23 cellular contexts compared by ENCODE assay signal in the genomic region with DNA sequence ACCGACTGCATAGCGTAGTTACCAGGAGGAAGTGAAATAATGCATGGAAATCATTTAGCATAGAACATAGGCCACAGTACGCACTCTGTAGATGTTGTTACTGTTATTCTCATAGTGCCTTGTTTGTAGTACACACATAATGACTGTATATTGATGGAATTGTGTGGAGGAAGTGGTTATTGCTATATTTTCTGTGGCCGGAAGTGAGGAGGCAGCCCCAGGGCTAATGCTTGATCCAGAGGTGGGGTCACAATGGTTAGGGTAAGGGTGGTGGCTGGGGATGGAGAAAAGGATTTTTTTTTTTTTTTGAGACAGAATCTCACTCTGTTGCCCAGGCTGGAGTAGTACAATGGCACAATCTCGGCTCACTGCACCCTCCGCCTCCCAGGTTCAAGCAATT. TPM values are rescaled to one million over a fixed set of nuclear protein-coding genes. Genes with fewer than 3 reads are reported as not detected.
"Had no signal": no experiment of that assay in that cellular context is flagged by ENCODE, and none has a peak within 500 bp of the region (broad histone marks: within the 10 kb centered on the region; RNA-seq: fewer than 3 reads in every experiment).

No MANE protein-coding gene starts in this region.

- H3K4me1 Mint-ChIP-seq: activated naive CD4-positive, alpha-beta T cell treated with anti-CD3 and anti-CD28 coated beads, Interleukin-2, amount 50 U/mL, for 24 hours; central memory CD8-positive, alpha-beta T cell; nephron had no signal

- H3K36me3 ChIP-seq: esophagus muscularis mucosa, right atrium auricular region had no signal

- H3K36me3 Mint-ChIP-seq: activated naive CD4-positive, alpha-beta T cell treated with anti-CD3 and anti-CD28 coated beads, Interleukin-2, amount 50 U/mL, for 24 hours had no signal

- H3K27me3 Mint-ChIP-seq: progenitor cell of endocrine pancreas had no signal

- DNase-seq: activated CD4-positive, alpha-beta memory T cell treated with anti-CD3 and anti-CD28 coated beads, Interleukin-2, amount 10 ng/mL, durations not matched to agents 7 days and 5 days; activated CD4-positive, alpha-beta T cell treated with anti-CD3 and anti-CD28 coated beads for 4 hours; activated effector memory CD4-positive, alpha-beta T cell treated with Interleukin-2 at 50 U/mL for 16 hours; activated T-cell treated with anti-CD3 and anti-CD28 coated beads, Interleukin-2, amount 50 U/mL, for 4 hours; amygdala; body of pancreas; cortex of kidney; effector CD4-positive, alpha-beta T cell; mucosa of descending colon; stimulated activated CD4-positive, alpha-beta T cell treated with anti-CD3 and anti-CD28 coated beads, Interleukin-4, amount 100 ng/mL, for 24 hours; stimulated activated naive CD4-positive, alpha-beta T cell treated with Interleukin-2 at 50 U/mL for 16 hours; substantia nigra had no signal

- ATAC-seq: activated T-cell treated with anti-CD3 and anti-CD28 coated beads, Interleukin-2, amount 50 U/mL, for 4 hours; body of pancreas; left lobe of liver; mucosa of descending colon; WTC11 had no signal

- H3K27ac ChIP-seq: body of pancreas, esophagus muscularis mucosa, right atrium auricular region, skin epidermis had no signal

- H3K9me3 ChIP-seq: body of pancreas, mucosa of descending colon, right atrium auricular region had no signal

- H3K4me3 ChIP-seq: body of pancreas, esophagus muscularis mucosa, mucosa of descending colon, right atrium auricular region, skin epidermis had no signal

- H3K9me3 Mint-ChIP-seq: activated CD4-positive, alpha-beta memory T cell treated with anti-CD3 and anti-CD28 coated beads, Interleukin-2, amount 10 ng/mL, durations not matched to agents 7 days and 5 days; activated naive CD4-positive, alpha-beta T cell treated with anti-CD3 and anti-CD28 coated beads, Interleukin-2, amount 50 U/mL, for 24 hours; activated T-cell treated with anti-CD3 and anti-CD28 coated beads, Interleukin-2, amount 50 U/mL, for 4 hours; central memory CD8-positive, alpha-beta T cell; nephron had no signal

- H3K4me1 ChIP-seq: body of pancreas, esophagus muscularis mucosa, right atrium auricular region had no signal

- H3K27ac Mint-ChIP-seq: activated CD4-positive, alpha-beta memory T cell treated with anti-CD3 and anti-CD28 coated beads, Interleukin-2, amount 10 ng/mL, durations not matched to agents 7 days and 5 days; activated naive CD4-positive, alpha-beta T cell treated with anti-CD3 and anti-CD28 coated beads, Interleukin-2, amount 50 U/mL, for 24 hours; nephron; progenitor cell of endocrine pancreas; WTC11 had no signal

- H3K27me3 ChIP-seq: body of pancreas, esophagus muscularis mucosa, right atrium auricular region had no signal

- H3K4me3 Mint-ChIP-seq: activated CD4-positive, alpha-beta memory T cell treated with anti-CD3 and anti-CD28 coated beads, Interleukin-2, amount 10 ng/mL, durations not matched to agents 7 days and 5 days; activated naive CD4-positive, alpha-beta T cell treated with anti-CD3 and anti-CD28 coated beads, Interleukin-2, amount 50 U/mL, for 24 hours; activated T-cell treated with anti-CD3 and anti-CD28 coated beads, Interleukin-2, amount 50 U/mL, for 4 hours; central memory CD8-positive, alpha-beta T cell; nephron; WTC11 had no signal

RNA-seq across cellular contexts. Expression of gene MGAM, which starts 4.5 kb away (rescaled TPM):
- total RNA-seq: activated T-cell treated with anti-CD3 and anti-CD28 coated beads, Interleukin-2, amount 50 U/mL, for 4 hours had no signal

RNA-seq across cellular contexts. Expression of gene TAS2R38, which starts 17.6 kb away (rescaled TPM):
- total RNA-seq: activated CD4-positive, alpha-beta memory T cell treated with anti-CD3 and anti-CD28 coated beads, Interleukin-2, amount 10 ng/mL, durations not matched to agents 7 days and 5 days; activated T-cell treated with anti-CD3 and anti-CD28 coated beads, Interleukin-2, amount 50 U/mL, for 4 hours; body of pancreas; esophagus muscularis mucosa; left lobe of liver; omental fat pad; progenitor cell of endocrine pancreas; right atrium auricular region; WTC11 had no signal
- polyA plus RNA-seq: keratinocyte had no signal

RNA-seq across cellular contexts. Expression of gene CLEC5A, which starts 44.4 kb away (rescaled TPM):
- total RNA-seq: activated CD4-positive, alpha-beta memory T cell treated with anti-CD3 and anti-CD28 coated beads, Interleukin-2, amount 10 ng/mL, durations not matched to agents 7 days and 5 days; activated T-cell treated with anti-CD3 and anti-CD28 coated beads, Interleukin-2, amount 50 U/mL, for 4 hours; progenitor cell of endocrine pancreas; WTC11 had no signal
